In genomic region chr6:43263314-43264178, GRCh38 we compare ENCODE assay signal across 9 cellular contexts. TPM values are rescaled to one million over a fixed set of nuclear protein-coding genes. Genes with fewer than 3 reads are reported as not detected.
DNase-seq lines count a peak whose midpoint lies in the region; TF ChIP-seq lines count a peak whose summit lies in the region.
"Had no signal": no experiment of that assay in that cellular context is flagged by ENCODE, and none has a peak within 500 bp of the region (broad histone marks: within the 10 kb centered on the region; RNA-seq: fewer than 3 reads in every experiment).

No MANE protein-coding gene starts in this region.

- intact Hi-C loops in dorsolateral prefrontal cortex (cut with DNase I) = loop anchor here in 1 of 2 donors (10.0 kb wide), 1 partner anchor 241 kb away; no protein-coding TSS in a partner anchor

- no peaks in the 10 kb centered on the region for H3K9me3 Mint-ChIP-seq in HFFc6

- H3K27me3 Mint-ChIP-seq in HFFc6 (ENCODE audit: insufficient read depth) = peaks cover 25% of the 10 kb centered on the region

- no peaks in the 10 kb centered on the region for H3K27me3 ChIP-seq in dorsolateral prefrontal cortex

- peak; percentile 63 for DNase-seq in GDM1 (lab: John Stamatoyannopoulos, UW)
- peak; percentile 63 for DNase-seq in HFFc6
- peak; percentile 58 for DNase-seq in NCI-H460 (ENCODE audit: extremely low read depth, low read depth)
- peak; percentile 81 to 86 for DNase-seq in activated CD4-positive, alpha-beta T cell treated with anti-CD3 and anti-CD28 coated beads, Interleukin-2, amount 50 U/mL, for 48 hours
- peak in 8 of 10 donors; percentile 47 to 73 (median 62) for DNase-seq in dorsolateral prefrontal cortex
- DNase-seq in lung microvascular endothelial cell (ENCODE audit: low read depth in 2 of 2) = peak; percentile 69 to 82
- peak; percentile 48 to 61 for DNase-seq in stimulated activated CD8-positive, alpha-beta memory T cell treated with anti-CD3 and anti-CD28 coated beads, Interleukin-2, amount 100 ng/mL, for 1 hour (ENCODE audit: low read depth in 2 of 2)
- no peak for DNase-seq in SK-N-DZ (ENCODE audit: low spot score)

- 0 out of 2 replicates have a peak, but pooled peaks cover under 1% of the 10 kb centered on the region for H3K4me1 Mint-ChIP-seq in HFFc6 (ENCODE audit: low read depth)

- no peaks in the 10 kb centered on the region for H3K36me3 Mint-ChIP-seq in HFFc6 (ENCODE audit: low read depth)

- H3K27ac Mint-ChIP-seq in HFFc6 = no peak overlapping the region

- peak overlapping the region in 17 of 59 donors; percentile 3 to 58 (median 31) for H3K27ac ChIP-seq in dorsolateral prefrontal cortex
- H3K27ac ChIP-seq: epithelial cell of prostate had no signal

- H3K4me3 Mint-ChIP-seq in HFFc6 = no peak overlapping the region

- TF ChIP-seq CTCF in HFFc6 (IDR thresholded peaks at IDR 0.05) (peak; percentile 88), dorsolateral prefrontal cortex (IDR thresholded peaks at IDR 0.05 in 54 of 56, conservative IDR thresholded peaks at IDR 0.05 in 2 of 56; ENCODE audit: low read depth in 1 of 56, partially characterized antibody in 56 of 56) (peak in 55 of 56 donors; percentile 16 to 69 (median 53))

- H3K4me3 ChIP-seq in dorsolateral prefrontal cortex = no peak overlapping the region

RNA-seq across cellular contexts. Expression of gene TTBK1, which starts 20.3 kb away (rescaled TPM):
- total RNA-seq in HFFc6 (2021; fragmentation: NEBNext Ultra II Directional; extraction: Animal tissue kit (Norgen Biotek cat#: 25700)) = not detected
- total RNA-seq in NCI-H460 (2014; rRNA removed; shearing (Covaris generic)) = not detected in 2 replicates
- not detected in 2 replicates for polyA plus RNA-seq in NCI-H460 (2014; cell fraction: nucleus; rRNA removed)
- 10 to 100 TPM; 37.5 to 77.7 (median 63.5) TPM for total RNA-seq in dorsolateral prefrontal cortex
- total RNA-seq in lung microvascular endothelial cell = under 0.01 TPM in 1 of 2 replicates, not detected in the other
- polyA plus RNA-seq in SK-N-DZ (2014; cell fraction: cytosol; rRNA removed) = 8.0 and 9.7 TPM in 2 replicates
- 19.6 and 24.8 TPM in 2 replicates for polyA plus RNA-seq in SK-N-DZ (2014; cell fraction: nucleus; rRNA removed)

RNA-seq across cellular contexts. Expression of gene DNPH1, which starts 34.3 kb away (rescaled TPM):
- 10 to 100 TPM; 38.3 to 56.3 (median 49.1) TPM for total RNA-seq in HFFc6 (2021; fragmentation: NEBNext Ultra II Directional; extraction: Animal tissue kit (Norgen Biotek cat#: 25700))
- total RNA-seq in NCI-H460 (2014; rRNA removed; shearing (Covaris generic)) = 105 and 114 TPM in 2 replicates
- 244 and 278 TPM in 2 replicates for polyA plus RNA-seq in NCI-H460 (2014; cell fraction: nucleus; rRNA removed)
- total RNA-seq in dorsolateral prefrontal cortex (10 to 100 TPM; 18.4 to 54.6 (median 31.2) TPM), lung microvascular endothelial cell (26.8 and 50.3 TPM in 2 replicates)
- 80.9 and 138 TPM in 2 replicates for polyA plus RNA-seq in SK-N-DZ (2014; cell fraction: cytosol; rRNA removed)
- polyA plus RNA-seq in SK-N-DZ (2014; cell fraction: nucleus; rRNA removed) = 107 and 112 TPM in 2 replicates

RNA-seq across cellular contexts. Expression of gene SLC22A7, which starts 34.5 kb away (rescaled TPM):
- total RNA-seq in HFFc6 (2021; fragmentation: NEBNext Ultra II Directional; extraction: Animal tissue kit (Norgen Biotek cat#: 25700)) = not detected
- total RNA-seq in NCI-H460 (2014; rRNA removed; shearing (Covaris generic)) = not detected in 2 replicates
- polyA plus RNA-seq in NCI-H460 (2014; cell fraction: nucleus; rRNA removed) = not detected in 2 replicates
- total RNA-seq in dorsolateral prefrontal cortex (1 to 10 TPM in 20 of 120 experiments, under 1 TPM in 62, not detected in 38; 0.16 to 2.8 (median 0.70) TPM), lung microvascular endothelial cell (not detected in 2 replicates)
- not detected in 2 replicates for polyA plus RNA-seq in SK-N-DZ (2014; cell fraction: cytosol; rRNA removed)
- 0.15 and 0.51 TPM in 2 replicates for polyA plus RNA-seq in SK-N-DZ (2014; cell fraction: nucleus; rRNA removed)

RNA-seq across cellular contexts. Expression of gene CRIP3, which starts 45.1 kb away (rescaled TPM):
- not detected for total RNA-seq in HFFc6 (2021; fragmentation: NEBNext Ultra II Directional; extraction: Animal tissue kit (Norgen Biotek cat#: 25700))
- not detected in 2 replicates for total RNA-seq in NCI-H460 (2014; rRNA removed; shearing (Covaris generic))
- 0.24 and 1.3 TPM in 2 replicates for polyA plus RNA-seq in NCI-H460 (2014; cell fraction: nucleus; rRNA removed)
- total RNA-seq in dorsolateral prefrontal cortex (10 to 100 TPM in 115 of 120 experiments, 1 to 10 TPM in 5; 7.1 to 34.3 (median 17.5) TPM), lung microvascular endothelial cell (not detected in 2 replicates)
- polyA plus RNA-seq in SK-N-DZ (2014; cell fraction: cytosol; rRNA removed) = 0.80 and 1.7 TPM in 2 replicates
- polyA plus RNA-seq in SK-N-DZ (2014; cell fraction: nucleus; rRNA removed) = 7.4 and 8.1 TPM in 2 replicates

Comparison
In these comparisons a context has a peak if more than half of its experiments do, and no peak if none do; other contexts are left out.
1. RNA of gene TTBK1, which starts 20.3 kb away (total RNA-seq): 37.5 to 77.7 TPM in dorsolateral prefrontal cortex; not detected in HFFc6, not detected in NCI-H460 and under 0.01 TPM in lung microvascular endothelial cell; every median in the first group is over 10 times any median in the second.